32 cellular contexts compared by ENCODE assay signal in the genomic region with DNA sequence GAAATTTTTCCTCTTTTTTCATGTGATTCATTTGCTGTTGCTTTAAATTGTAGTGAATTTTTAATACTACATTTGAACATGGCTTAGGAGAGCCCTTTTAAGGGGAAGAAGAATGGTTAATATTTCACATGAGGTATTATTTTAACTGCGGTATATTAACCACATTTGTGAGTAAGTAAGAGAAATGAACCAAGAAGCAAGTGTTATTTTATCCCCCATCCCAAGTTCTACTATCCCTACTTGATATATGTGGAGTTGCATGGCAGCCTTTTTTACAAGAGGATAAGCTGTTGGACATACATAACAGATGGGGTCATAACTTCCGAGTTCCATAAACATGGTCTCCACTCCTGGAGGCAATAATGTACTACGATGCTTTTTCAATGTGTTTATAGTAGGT.
"Had no signal": no experiment of that assay in that cellular context is flagged by ENCODE, and none has a peak within 500 bp of the region (broad histone marks: within the 10 kb centered on the region; RNA-seq: fewer than 3 reads in every experiment).

No MANE protein-coding gene starts in this region.

- H3K27ac Mint-ChIP-seq: activated CD4-positive, alpha-beta memory T cell treated with anti-CD3 and anti-CD28 coated beads for 36 hours; activated CD4-positive, alpha-beta T cell treated with anti-CD3 and anti-CD28 coated beads for 36 hours; activated CD4-positive, alpha-beta T cell treated with anti-CD3 and anti-CD28 coated beads, Interleukin-2, amount 10 ng/mL, durations not matched to agents 24 days and 14 days; activated CD8-positive, alpha-beta memory T cell treated with anti-CD3 and anti-CD28 coated beads, Interleukin-2, amount 10 ng/mL, durations not matched to agents 7 days and 5 days; activated CD8-positive, alpha-beta T cell treated with anti-CD3 and anti-CD28 coated beads, Interleukin-2, amount 10 ng/mL, durations not matched to agents 7 days and 5 days; activated naive CD4-positive, alpha-beta T cell treated with anti-CD3 and anti-CD28 coated beads for 36 hours; activated naive CD4-positive, alpha-beta T cell treated with anti-CD3 and anti-CD28 coated beads, Interleukin-2, amount 50 U/mL, for 24 hours; activated naive CD8-positive, alpha-beta T cell treated with anti-CD3 and anti-CD28 coated beads for 36 hours; activated naive CD8-positive, alpha-beta T cell treated with anti-CD3 and anti-CD28 coated beads, Interleukin-2, amount 50 U/mL, for 24 hours; activated T-helper 1 cell treated with anti-CD3 and anti-CD28 coated beads, Interleukin-12 subunit alpha, Interleukin-12 subunit beta, Interleukin-2, Interleukin-4 antibody, amounts not matched to agents 30 ng/mL and 10 ng/mL and 1 ng/mL, durations not matched to agents 14 hours and 24 hours and 36 hours; activated T-helper 2 cell treated with anti-CD3 and anti-CD28 coated beads, Interferon-gamma antibody, Interleukin-2, Interleukin-4, amounts not matched to agents 10 μg/mL and 5 μg/mL and 100 μg/mL, durations not matched to agents 14 hours and 24 hours and 36 hours had no signal

- H3K4me3 Mint-ChIP-seq: activated CD4-positive, alpha-beta memory T cell treated with anti-CD3 and anti-CD28 coated beads for 36 hours; activated CD4-positive, alpha-beta T cell treated with anti-CD3 and anti-CD28 coated beads for 36 hours; activated CD4-positive, alpha-beta T cell treated with anti-CD3 and anti-CD28 coated beads, Interleukin-2, amount 10 ng/mL, durations not matched to agents 24 days and 14 days; activated CD8-positive, alpha-beta memory T cell treated with anti-CD3 and anti-CD28 coated beads, Interleukin-2, amount 10 ng/mL, durations not matched to agents 7 days and 5 days; activated CD8-positive, alpha-beta T cell treated with anti-CD3 and anti-CD28 coated beads, Interleukin-2, amount 10 ng/mL, durations not matched to agents 7 days and 5 days; activated naive CD4-positive, alpha-beta T cell treated with anti-CD3 and anti-CD28 coated beads for 36 hours; activated naive CD4-positive, alpha-beta T cell treated with anti-CD3 and anti-CD28 coated beads, Interleukin-2, amount 50 U/mL, for 24 hours; activated naive CD8-positive, alpha-beta T cell treated with anti-CD3 and anti-CD28 coated beads for 36 hours; activated naive CD8-positive, alpha-beta T cell treated with anti-CD3 and anti-CD28 coated beads, Interleukin-2, amount 50 U/mL, for 24 hours; activated T-helper 1 cell treated with anti-CD3 and anti-CD28 coated beads, Interleukin-12 subunit alpha, Interleukin-12 subunit beta, Interleukin-2, Interleukin-4 antibody, amounts not matched to agents 30 ng/mL and 10 ng/mL and 1 ng/mL, durations not matched to agents 14 hours and 24 hours and 36 hours had no signal

- H3K36me3 ChIP-seq: adrenal gland, esophagus squamous epithelium, gastroesophageal sphincter had no signal

- H3K4me1 ChIP-seq: adrenal gland, body of pancreas, esophagus squamous epithelium, gastroesophageal sphincter had no signal

- H3K9me3 ChIP-seq: adrenal gland, body of pancreas, esophagus squamous epithelium, gastroesophageal sphincter had no signal

- H3K4me3 ChIP-seq: adrenal gland, body of pancreas, esophagus squamous epithelium, gastroesophageal sphincter had no signal

- ATAC-seq: activated CD4-positive, alpha-beta T cell treated with anti-CD3 and anti-CD28 coated beads for 36 hours; activated CD8-positive, alpha-beta memory T cell treated with anti-CD3 and anti-CD28 coated beads, Interleukin-2, amount 10 ng/mL, durations not matched to agents 7 days and 5 days; activated CD8-positive, alpha-beta T cell treated with anti-CD3 and anti-CD28 coated beads, Interleukin-2, amount 10 ng/mL, durations not matched to agents 7 days and 5 days; activated naive CD8-positive, alpha-beta T cell treated with anti-CD3 and anti-CD28 coated beads, Interleukin-2, amount 50 U/mL, for 24 hours; body of pancreas had no signal

- H3K27me3 ChIP-seq: adrenal gland, body of pancreas, esophagus squamous epithelium, gastroesophageal sphincter had no signal

- H3K36me3 Mint-ChIP-seq: activated CD4-positive, alpha-beta memory T cell treated with anti-CD3 and anti-CD28 coated beads for 36 hours; activated CD8-positive, alpha-beta memory T cell treated with anti-CD3 and anti-CD28 coated beads, Interleukin-2, amount 10 ng/mL, durations not matched to agents 7 days and 5 days; activated naive CD4-positive, alpha-beta T cell treated with anti-CD3 and anti-CD28 coated beads, Interleukin-2, amount 50 U/mL, for 24 hours; activated naive CD8-positive, alpha-beta T cell treated with anti-CD3 and anti-CD28 coated beads for 36 hours had no signal

- H3K4me1 Mint-ChIP-seq: activated CD4-positive, alpha-beta T cell treated with anti-CD3 and anti-CD28 coated beads for 36 hours; activated CD4-positive, alpha-beta T cell treated with anti-CD3 and anti-CD28 coated beads, Interleukin-2, amount 10 ng/mL, durations not matched to agents 24 days and 14 days; activated CD8-positive, alpha-beta memory T cell treated with anti-CD3 and anti-CD28 coated beads, Interleukin-2, amount 10 ng/mL, durations not matched to agents 7 days and 5 days; activated naive CD4-positive, alpha-beta T cell treated with anti-CD3 and anti-CD28 coated beads, Interleukin-2, amount 50 U/mL, for 24 hours; activated naive CD8-positive, alpha-beta T cell treated with anti-CD3 and anti-CD28 coated beads for 36 hours; activated naive CD8-positive, alpha-beta T cell treated with anti-CD3 and anti-CD28 coated beads, Interleukin-2, amount 50 U/mL, for 24 hours had no signal

- FAIRE-seq: colon, endometrium, endothelial cell of umbilical vein had no signal

- DNase-seq: activated CD4-positive, alpha-beta memory T cell treated with anti-CD3 and anti-CD28 coated beads for 36 hours; activated CD4-positive, alpha-beta T cell treated with anti-CD3 and anti-CD28 coated beads for 36 hours; activated CD4-positive, alpha-beta T cell treated with anti-CD3 and anti-CD28 coated beads, Interleukin-2, amount 10 ng/mL, durations not matched to agents 24 days and 14 days; activated CD4-positive, CD25-positive, alpha-beta regulatory T cell; activated CD4-positive, CD25-positive, alpha-beta regulatory T cell treated with anti-CD3 and anti-CD28 coated beads, Interleukin-2, amount 50 U/mL, for 72 hours; activated CD8-positive, alpha-beta memory T cell treated with anti-CD3 and anti-CD28 coated beads, Interleukin-2, amount 10 ng/mL, durations not matched to agents 7 days and 5 days; activated CD8-positive, alpha-beta memory T cell treated with anti-CD3 and anti-CD28 coated beads, Interleukin-2, amount 50 U/mL, for 4 hours; activated CD8-positive, alpha-beta T cell treated with anti-CD3 and anti-CD28 coated beads, Interleukin-2, amount 10 ng/mL, durations not matched to agents 7 days and 5 days; activated effector memory CD4-positive, alpha-beta T cell treated with anti-CD3 and anti-CD28 coated beads, Interleukin-2, amount 50 U/mL, for 16 hours; activated naive CD4-positive, alpha-beta T cell treated with anti-CD3 and anti-CD28 coated beads for 36 hours; activated naive CD8-positive, alpha-beta T cell treated with anti-CD3 and anti-CD28 coated beads for 36 hours; activated naive CD8-positive, alpha-beta T cell treated with anti-CD3 and anti-CD28 coated beads, Interleukin-2, amount 50 U/mL, for 24 hours; activated T-cell treated with anti-CD3 and anti-CD28 coated beads, Interleukin-2, amount 50 U/mL, for 1 hour; activated T-cell treated with anti-CD3 and anti-CD28 coated beads, Interleukin-2, amount 50 U/mL, for 48 hours; adrenal gland; amygdala; aorta; body of pancreas; caudate nucleus; effector CD8-positive, alpha-beta T cell; esophagus squamous epithelium; foreskin melanocyte; T-helper 1 cell; T-helper 2 cell had no signal

- H3K27me3 Mint-ChIP-seq: activated CD4-positive, alpha-beta memory T cell treated with anti-CD3 and anti-CD28 coated beads for 36 hours; activated CD4-positive, alpha-beta T cell treated with anti-CD3 and anti-CD28 coated beads for 36 hours; activated CD4-positive, alpha-beta T cell treated with anti-CD3 and anti-CD28 coated beads, Interleukin-2, amount 10 ng/mL, durations not matched to agents 24 days and 14 days; activated CD8-positive, alpha-beta memory T cell treated with anti-CD3 and anti-CD28 coated beads, Interleukin-2, amount 10 ng/mL, durations not matched to agents 7 days and 5 days; activated naive CD4-positive, alpha-beta T cell treated with anti-CD3 and anti-CD28 coated beads, Interleukin-2, amount 50 U/mL, for 24 hours; activated naive CD8-positive, alpha-beta T cell treated with anti-CD3 and anti-CD28 coated beads for 36 hours; activated naive CD8-positive, alpha-beta T cell treated with anti-CD3 and anti-CD28 coated beads, Interleukin-2, amount 50 U/mL, for 24 hours had no signal

- H3K27ac ChIP-seq: adrenal gland, body of pancreas, epithelial cell of prostate, esophagus squamous epithelium, gastroesophageal sphincter had no signal
